1 cellular context compared by ENCODE assay signal in genomic region chr2:145729993-145730770, GRCh38.
TF ChIP-seq lines count a peak whose summit lies in the region.

No MANE protein-coding gene starts in this region.

TF ChIP-seq in K562, 482 proteins besides CTCF, POLR2A, EP300 and RAD21 (continued from another document):
- TF ChIP-seq, protein P1, sequence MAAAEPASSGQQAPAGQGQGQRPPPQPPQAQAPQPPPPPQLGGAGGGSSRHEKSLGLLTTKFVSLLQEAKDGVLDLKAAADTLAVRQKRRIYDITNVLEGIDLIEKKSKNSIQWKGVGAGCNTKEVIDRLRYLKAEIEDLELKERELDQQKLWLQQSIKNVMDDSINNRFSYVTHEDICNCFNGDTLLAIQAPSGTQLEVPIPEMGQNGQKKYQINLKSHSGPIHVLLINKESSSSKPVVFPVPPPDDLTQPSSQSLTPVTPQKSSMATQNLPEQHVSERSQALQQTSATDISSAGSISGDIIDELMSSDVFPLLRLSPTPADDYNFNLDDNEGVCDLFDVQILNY (CRISPR knock-in tag; IDR thresholded peaks at IDR 0.05), result no peak
TF ChIP-seq in K562: peak in this region for 42.
